ENCODE assay signal across 8 cellular contexts in the genomic region with DNA sequence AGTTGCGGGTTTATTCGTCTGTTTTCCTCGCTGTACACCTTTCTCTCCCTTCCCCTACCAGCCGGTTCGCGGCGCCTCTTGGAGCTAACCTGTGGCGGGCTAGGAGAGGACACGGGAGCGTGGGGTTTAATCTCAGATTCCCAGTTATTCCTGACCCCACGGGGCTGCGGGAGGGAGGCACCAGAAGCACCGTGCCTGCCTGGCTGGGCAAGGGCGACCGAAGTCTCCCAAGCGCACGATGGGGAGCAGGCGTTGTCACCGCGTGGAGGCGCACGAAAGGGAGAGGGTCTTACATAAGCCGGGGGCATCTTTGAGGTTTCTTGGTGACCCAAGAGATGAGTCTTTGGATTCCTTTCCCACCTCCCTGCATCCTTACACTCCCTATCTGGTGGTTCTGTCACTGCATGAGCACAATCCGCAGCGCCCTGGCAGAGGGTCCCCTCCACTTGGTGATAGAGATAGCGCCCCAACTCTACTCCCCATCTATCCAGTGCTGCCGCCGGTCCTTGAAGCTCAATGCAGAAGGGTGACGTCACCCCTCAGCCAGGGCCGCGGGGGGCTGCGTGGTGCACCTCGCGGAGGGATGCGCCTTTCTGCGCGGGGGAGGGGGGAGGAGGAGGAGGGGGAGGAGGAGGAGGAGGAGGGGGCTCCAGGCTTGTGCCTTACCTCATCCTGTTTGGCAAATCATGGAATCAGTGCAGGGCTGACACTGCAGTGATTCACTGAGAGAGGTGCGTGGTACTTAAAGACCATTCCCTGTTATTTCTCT. TPM values are rescaled to one million over a fixed set of nuclear protein-coding genes. Genes with fewer than 3 reads are reported as not detected.
DNase-seq lines count a peak whose midpoint lies in the region; ATAC-seq, FAIRE-seq and TF ChIP-seq lines count a peak whose summit lies in the region.

No MANE protein-coding gene starts in this region.

- peak; percentile 37; the same call in 1 of the 2 replicates for TF ChIP-seq CTCF in Loucy (conservative IDR thresholded peaks at IDR 0.05; ENCODE audit: low read length)
- no peak for TF ChIP-seq CTCF in fibroblast of mammary gland (conservative IDR thresholded peaks at IDR 0.05; ENCODE audit: control insufficient read depth, insufficient read depth, low read depth, low read length)
- no peak for TF ChIP-seq CTCF in nephron (IDR thresholded peaks at IDR 0.05; ENCODE audit: unreplicated experiment in 3 of 3)

- 0 out of 2 replicates have a peak, but pooled peaks cover 10% of the 10 kb centered on the region for H3K36me3 ChIP-seq in Loucy (ENCODE audit: insufficient read depth, low read length)

- H3K4me3 Mint-ChIP-seq in nephron: peak overlapping the region; percentile 89 to 93 (median 93)

- H4K20me1 ChIP-seq in Loucy (ENCODE audit: insufficient read depth, low read length, poor library complexity, severe bottlenecking): peaks cover 42% of the 10 kb centered on the region

- no peaks in the 10 kb centered on the region for H3K9me2 ChIP-seq in Loucy (replicated peaks; ENCODE audit: low read depth, low read length)

- peak overlapping the region; percentile 97 for H3K9ac ChIP-seq in Loucy (ENCODE audit: low read depth, low read length, poor library complexity, severe bottlenecking)

- no peaks in the 10 kb centered on the region for H3K9me3 ChIP-seq in Loucy (ENCODE audit: insufficient read depth, low read depth, low read length)

- no peak for FAIRE-seq in GM12892 (lab: Jason Lieb, UNC)

- H3K36me3 Mint-ChIP-seq in nephron (ENCODE audit: low read depth): no peaks in the 10 kb centered on the region

- DNase-seq in AG20443 (ENCODE audit: low spot score): peak; percentile 3
- DNase-seq in activated T-cell treated with anti-CD3 and anti-CD28 coated beads for 4 hours: peak; percentile 2
- no peak for DNase-seq in fibroblast of mammary gland (ENCODE audit: low read depth)
- no peak for DNase-seq in GM19240 (ENCODE audit: insufficient read length, low spot score)
- DNase-seq in GM12892 (ENCODE audit: insufficient read length): no peak

- peak overlapping the region; percentile 88 for H3K4me2 ChIP-seq in Loucy (ENCODE audit: low read depth, low read length, poor library complexity, severe bottlenecking)

- H3K4me1 ChIP-seq in Loucy (ENCODE audit: insufficient read depth, low read length, poor library complexity, severe bottlenecking): peaks cover 11% of the 10 kb centered on the region

- no peaks in the 10 kb centered on the region for H3K27me3 Mint-ChIP-seq in nephron (ENCODE audit: low read depth)

- peak overlapping the region; percentile 49; the same call in 1 of the 2 replicates for H2AFZ ChIP-seq in Loucy (ENCODE audit: low read length)

- no peak for ATAC-seq in HG02759 (IDR thresholded peaks at IDR 0.05; ENCODE audit: unreplicated experiment)

- no peak for TF ChIP-seq POLR2A in GM12892 (IDR thresholded peaks at IDR 0.05; ENCODE audit: low read depth, low read length)

- H3K27ac Mint-ChIP-seq in nephron: peak overlapping the region in 1 of 3 experiments; percentile 55

- peaks cover 66% of the 10 kb centered on the region for H3K79me2 ChIP-seq in Loucy (ENCODE audit: insufficient read depth, low read length)

- H3K4me3 ChIP-seq in Loucy (ENCODE audit: low read length, poor library complexity, severe bottlenecking) (peak overlapping the region; percentile 96), fibroblast of mammary gland (ENCODE audit: control insufficient read depth, low read depth, low read length) (peak overlapping the region; percentile 37)

- H3K9me3 Mint-ChIP-seq in nephron: peaks cover 4% of the 10 kb centered on the region

- no peaks in the 10 kb centered on the region for H3K27me3 ChIP-seq in Loucy (ENCODE audit: insufficient read depth, low read length, poor library complexity, severe bottlenecking)

- H3F3A ChIP-seq in Loucy (ENCODE audit: low read depth): no peaks in the 10 kb centered on the region

- H3K4me1 Mint-ChIP-seq in nephron: no peaks in the 10 kb centered on the region

RNA-seq across cellular contexts. Expression of a gene that starts 0.8 kb away (rescaled TPM):
- polyA plus RNA-seq in GM12892 (2012; ENCODE audit: missing spikeins): 0.57 TPM

Comparison
In these comparisons a context has a peak if more than half of its experiments do, and no peak if none do; other contexts are left out.
1. DNase-seq: peak in AG20443 (single experiment) and activated T-cell treated with anti-CD3 and anti-CD28 coated beads for 4 hours (single experiment); none in fibroblast of mammary gland (single experiment), GM19240 (single experiment) and GM12892 (single experiment).